ENCODE assay signal across 8 cellular contexts in genomic region chr10:14184841-14185500, GRCh38.
A peak's percentile ranks its signal among the peaks of the same experiment; 100 is the strongest.
DNase-seq lines count a peak whose midpoint lies in the region; ATAC-seq and TF ChIP-seq lines count a peak whose summit lies in the region.

No MANE protein-coding gene starts in this region.

- H3K9me3 Mint-ChIP-seq in CD4-positive, alpha-beta T cell: no peaks in the 10 kb centered on the region

- CTCF ChIA-PET in CD4-positive, alpha-beta T cell (lab: Charles Lee): interaction anchor here (1.5 to 6.2 kb wide), 4 partner anchors 12 to 598 kb away, joined by 3 to 27 read pairs (median 6); partner anchors contain the start of gene PRPF18

- H3K9me3 ChIP-seq in CD4-positive, alpha-beta T cell (ENCODE audit: control insufficient read depth, low read length): no peaks in the 10 kb centered on the region
- no peaks in the 10 kb centered on the region for H3K9me3 ChIP-seq in ectodermal cell (ENCODE audit: control insufficient read depth, low read length)
- H3K9me3 ChIP-seq in right atrium auricular region: no peaks in the 10 kb centered on the region

- peaks cover 20% of the 10 kb centered on the region for H3K4me1 Mint-ChIP-seq in CD4-positive, alpha-beta T cell (ENCODE audit: low read depth)

- peaks cover 33% of the 10 kb centered on the region for H3K27me3 Mint-ChIP-seq in CD4-positive, alpha-beta T cell

- POLR2A ChIA-PET in CD4-positive, alpha-beta T cell (lab: Charles Lee): interaction anchor here (0.6 to 2.3 kb wide), 11 partner anchors 11 to 769 kb away, joined by 3 to 19 read pairs (median 4); partner anchors contain the start of genes CDNF, DCLRE1C, HSPA14 and MSANTD7

- WGBS in ectodermal cell, 2 experiments: 71 to 77% methylated on average over 11 to 12 of the region's 13 CpGs

- H3K36me3 Mint-ChIP-seq in CD4-positive, alpha-beta T cell (ENCODE audit: low read depth): peaks cover 3% of the 10 kb centered on the region

- DNase-seq in CD4-positive, alpha-beta T cell: peak in 8 of 10 experiments; percentile 16 to 72 (median 38)
- peak; percentile 22 for DNase-seq in SKM-1 treated with dmso at 0.1 percent for 144 hours (lab: John Stamatoyannopoulos, UW; ENCODE audit: unreplicated experiment)
- peak; percentile 29 for DNase-seq in stimulated activated CD4-positive, alpha-beta T cell treated with anti-CD3 and anti-CD28 coated beads, Interleukin-4, amount 100 ng/mL, for 1 hour
- no peak for DNase-seq in NCI-H2227 (lab: John Stamatoyannopoulos, UW; ENCODE audit: unreplicated experiment)
- DNase-seq in right atrium auricular region (ENCODE audit: low spot score): no peak

- H3K4me3 ChIP-seq in ectodermal cell (ENCODE audit: insufficient read depth, low read depth, low read length) (no peak overlapping the region), right atrium auricular region (no peak overlapping the region)

- TF ChIP-seq CTCF in CD4-positive, alpha-beta T cell (IDR thresholded peaks at IDR 0.05): no peak
- no peak for TF ChIP-seq CTCF in right atrium auricular region (IDR thresholded peaks at IDR 0.05)

- H3K27ac Mint-ChIP-seq in CD4-positive, alpha-beta T cell: peak overlapping the region; percentile 91

- H3K27ac ChIP-seq in CD4-positive, alpha-beta T cell (ENCODE audit: low read depth, low read length): peak overlapping the region; percentile 52
- H3K27ac ChIP-seq in ectodermal cell (ENCODE audit: insufficient read depth, low read depth, low read length, poor library complexity, severe bottlenecking): peak overlapping the region; percentile 99
- no peak overlapping the region for H3K27ac ChIP-seq in right atrium auricular region

- intact Hi-C loops in CD4-positive, alpha-beta T cell (cut with DNase I, micrococcal nuclease): loop anchor here (1.0 to 10.0 kb wide), 4 partner anchors 176 to 650 kb away; partner anchors contain the start of genes CDNF (in 1 of the 2), HSPA14 (in 1 of the 2) and MSANTD7 (in 1 of the 2)

- H3K4me1 ChIP-seq in ectodermal cell (ENCODE audit: control insufficient read depth, insufficient read depth, low read length) (peaks cover 6% of the 10 kb centered on the region), right atrium auricular region (no peaks in the 10 kb centered on the region)

- peak; percentile 76 for ATAC-seq in CD4-positive, alpha-beta T cell (ENCODE audit: poor library complexity)
- ATAC-seq in GM19397 (IDR thresholded peaks at IDR 0.05; ENCODE audit: unreplicated experiment): peak; percentile 72
- ATAC-seq in HG03432 (IDR thresholded peaks at IDR 0.05; ENCODE audit: unreplicated experiment): peak; percentile 67

- peaks cover 26% of the 10 kb centered on the region for H3K27me3 ChIP-seq in CD4-positive, alpha-beta T cell (ENCODE audit: control insufficient read depth, insufficient read depth, low read length)
- H3K27me3 ChIP-seq in ectodermal cell (ENCODE audit: control insufficient read depth, insufficient read depth, low read length, poor library complexity, severe bottlenecking) (no peaks in the 10 kb centered on the region), right atrium auricular region (no peaks in the 10 kb centered on the region)

- no peaks in the 10 kb centered on the region for H3K36me3 ChIP-seq in ectodermal cell (ENCODE audit: control insufficient read depth, insufficient read depth, low read length)
- H3K36me3 ChIP-seq in right atrium auricular region: no peaks in the 10 kb centered on the region

- peak overlapping the region; percentile 77 for H3K4me3 Mint-ChIP-seq in CD4-positive, alpha-beta T cell

Comparison
In these comparisons a context has a peak if more than half of its experiments do, and no peak if none do; other contexts are left out.
1. DNase-seq: peak in CD4-positive, alpha-beta T cell (8 of 10), SKM-1 treated with dmso at 0.1 percent for 144 hours (single experiment) and stimulated activated CD4-positive, alpha-beta T cell treated with anti-CD3 and anti-CD28 coated beads, Interleukin-4, amount 100 ng/mL, for 1 hour (single experiment); none in NCI-H2227 (single experiment) and right atrium auricular region (single experiment).
2. H3K27ac ChIP-seq: peak in CD4-positive, alpha-beta T cell (single experiment) and ectodermal cell (single experiment); none in right atrium auricular region (0 of 2).
3. Peak in every context shown above with its lines, with median percentiles within 50 percentile points of each other: ATAC-seq.